ENCODE assay signal across 20 cellular contexts in the genomic region with DNA sequence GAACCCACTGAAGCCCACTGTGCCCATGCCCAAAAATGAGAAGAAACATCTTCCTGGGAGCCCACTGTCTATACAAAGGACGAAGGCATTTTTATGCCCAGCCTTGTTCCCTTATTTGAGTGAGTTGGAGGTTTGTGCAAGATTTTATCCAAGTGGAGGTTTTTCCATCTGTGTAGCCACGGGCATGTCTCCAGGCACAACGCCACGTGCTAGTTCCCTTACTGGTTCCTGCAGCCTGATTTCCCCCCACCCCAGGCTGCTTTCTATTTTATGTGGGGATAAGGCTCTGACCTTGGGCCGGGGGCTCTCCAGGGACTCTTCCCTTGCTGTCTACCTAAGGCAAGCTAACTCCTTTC. TPM values are rescaled to one million over a fixed set of nuclear protein-coding genes. Genes with fewer than 3 reads are reported as not detected.
DNase-seq lines count a peak whose midpoint lies in the region; ATAC-seq, FAIRE-seq and TF ChIP-seq lines count a peak whose summit lies in the region.
"Had no signal": no experiment of that assay in that cellular context is flagged by ENCODE, and none has a peak within 500 bp of the region (broad histone marks: within the 10 kb centered on the region; RNA-seq: fewer than 3 reads in every experiment).

No MANE protein-coding gene starts in this region.

- H3K27me3 Mint-ChIP-seq in HFFc6 (ENCODE audit: insufficient read depth): peaks cover 2% of the 10 kb centered on the region

- TF ChIP-seq POLR2A in K562 (conservative IDR thresholded peaks at IDR 0.05): no peak
- TF ChIP-seq POLR2A in suprapubic skin (IDR thresholded peaks at IDR 0.05): no peak

- intact Hi-C loops in K562 (cut with micrococcal nuclease): no loop called here
- intact Hi-C loops in left lung (cut with DNase I): no loop called here

- no peak for DNase-seq in HFFc6
- no peak for DNase-seq in K562 (ENCODE audit: extremely low read depth in 1 of 4, low spot score in 3 of 4)
- peak in 1 of 2 donors; percentile 46 for DNase-seq in left lung
- DNase-seq in suprapubic skin (ENCODE audit: low spot score in 2 of 2): no peak
- no peak for DNase-seq in effector CD8-positive, alpha-beta T cell (lab: John Stamatoyannopoulos, UW)
- no peak for DNase-seq in kidney tubule cell (ENCODE audit: low spot score)
- no peak for DNase-seq in stimulated activated naive CD4-positive, alpha-beta T cell (lab: John Stamatoyannopoulos, UW)
- DNase-seq: activated CD4-positive, alpha-beta T cell treated with anti-CD3 and anti-CD28 coated beads, Interleukin-2, amount 50 U/mL, for 48 hours; activated T-cell treated with anti-CD3 and anti-CD28 coated beads, Interleukin-2, amount 50 U/mL, for 48 hours; DND-41; KBM-7; NCI-H1092 treated with DMSO at 0.1 percent for 48 hours; retina had no signal

- CTCF ChIA-PET in K562 (lab: Yijun Ruan, JAX; ENCODE audit: low intra/inter-chr PET ratio): no interaction called here

- no peaks in the 10 kb centered on the region for H3K9me1 ChIP-seq in K562 (ENCODE audit: control insufficient read depth, insufficient read depth, low read length)

- H3K4me2 ChIP-seq in K562 (ENCODE audit: insufficient read depth, low read length): no peak overlapping the region
- H3K4me2 ChIP-seq: BLaER1, PC-9 had no signal

- H3K4me1 Mint-ChIP-seq in HFFc6 (ENCODE audit: low read depth): peaks cover 20% of the 10 kb centered on the region

- H3K9me3 Mint-ChIP-seq in HFFc6: peaks cover 4% of the 10 kb centered on the region; the same call in 1 of the 2 replicates

- H3K9me3 ChIP-seq in K562 (replicated peaks; ENCODE audit: control insufficient read depth, insufficient read depth, low read depth, low read length): no peaks in the 10 kb centered on the region
- H3K9me3 ChIP-seq in left lung: peaks cover 0 to 66% of the 10 kb centered on the region in 2 donors
- H3K9me3 ChIP-seq in suprapubic skin: peaks cover 16% of the 10 kb centered on the region
- H3K9me3 ChIP-seq: thyroid gland had no signal

- H2AFZ ChIP-seq in K562 (ENCODE audit: low read depth, low read length): peak overlapping the region; percentile 68
- H2AFZ ChIP-seq: PC-9 had no signal

- peaks cover 8 to 24% of the 10 kb centered on the region in 2 experiments; a peak in 4 of 5 replicates for H3K4me1 ChIP-seq in K562 (replicated peaks in 1 of 2; ENCODE audit: control insufficient read depth in 2 of 2, insufficient read depth in 2 of 2, low read length in 2 of 2)
- no peaks in the 10 kb centered on the region for H3K4me1 ChIP-seq in left lung
- peaks cover 4% of the 10 kb centered on the region for H3K4me1 ChIP-seq in suprapubic skin
- H3K4me1 ChIP-seq: BLaER1, thyroid gland had no signal

- H3K4me3 ChIP-seq in K562 (no peak overlapping the region), left lung (no peak overlapping the region), suprapubic skin (no peak overlapping the region)
- H3K4me3 ChIP-seq: BLaER1, lung, PC-9, thyroid gland had no signal

- TF ChIP-seq RAD21 in K562 (CRISPR knock-in tag; conservative IDR thresholded peaks at IDR 0.05 in 1 of 2, IDR thresholded peaks at IDR 0.05 in 1 of 2): no peak

- no peak for TF ChIP-seq EP300 in K562 (IDR thresholded peaks at IDR 0.05; ENCODE audit: low read length)
- TF ChIP-seq EP300 in suprapubic skin (IDR thresholded peaks at IDR 0.05): no peak

- H3K79me2 ChIP-seq in K562 (ENCODE audit: control insufficient read depth, insufficient read depth, low read length): no peaks in the 10 kb centered on the region

- H3K36me3 Mint-ChIP-seq in HFFc6 (ENCODE audit: low read depth): no peaks in the 10 kb centered on the region

- H3K9ac ChIP-seq in K562 (ENCODE audit: insufficient read depth in 1 of 2, low read depth in 2 of 2, low read length in 2 of 2): no peak overlapping the region
- H3K9ac ChIP-seq: BLaER1 had no signal

- POLR2A ChIA-PET in K562 (lab: Yijun Ruan, JAX): no interaction called here

- H3K27ac Mint-ChIP-seq in HFFc6: peak overlapping the region; percentile 90

- H4K20me1 ChIP-seq in K562 (replicated peaks; ENCODE audit: control insufficient read depth, insufficient read depth, low read length): no peaks in the 10 kb centered on the region
- H4K20me1 ChIP-seq: BLaER1 had no signal

- no peak for TF ChIP-seq CTCF in HFFc6 (IDR thresholded peaks at IDR 0.05)
- no peak for TF ChIP-seq CTCF in K562 (IDR thresholded peaks at IDR 0.05 in 2 of 3, conservative IDR thresholded peaks at IDR 0.05 in 1 of 3; ENCODE audit: insufficient read depth in 2 of 3, low read depth in 1 of 3, low read length in 3 of 3)
- no peak for TF ChIP-seq CTCF in left lung (IDR thresholded peaks at IDR 0.05)
- no peak for TF ChIP-seq CTCF in suprapubic skin (IDR thresholded peaks at IDR 0.05)

- H3K36me3 ChIP-seq in K562 (ENCODE audit: control insufficient read depth, insufficient read depth, low read length): no peaks in the 10 kb centered on the region
- H3K36me3 ChIP-seq in left lung: no peaks in the 10 kb centered on the region
- no peaks in the 10 kb centered on the region for H3K36me3 ChIP-seq in suprapubic skin
- H3K36me3 ChIP-seq: thyroid gland had no signal

- H3K27ac ChIP-seq in K562 (ENCODE audit: extremely low read depth, low read depth, low read length) (peak overlapping the region; percentile 65; the same call in 2 of the 3 replicates), left lung (peak overlapping the region; percentile 25 to 53), suprapubic skin (peak overlapping the region; percentile 38)
- H3K27ac ChIP-seq: BLaER1, PC-9, VCaP had no signal

- WGBS in K562 (ENCODE audit: insufficient coverage, low coverage, missing lambda C conversion rate): 31% methylated on average over 3 of the region's 5 CpGs
- 79% methylated on average over 5 of the region's 5 CpGs for WGBS in suprapubic skin

- in situ Hi-C loops in K562 (cut with MboI): no loop called here

- no TSS peak for BruUV-seq in K562 (replicated peaks; lab: Mats Ljungman, UMichigan)

- FAIRE-seq in K562 (lab: Jason Lieb, UNC): no peak
- FAIRE-seq: endometrium had no signal

- H3K4me3 Mint-ChIP-seq in HFFc6: peak overlapping the region; percentile 70

- peak; percentile 37; the same call in 2 of the 3 replicates for ATAC-seq in K562
- peak; percentile 54 for ATAC-seq in left lung
- ATAC-seq in GM19328 (IDR thresholded peaks at IDR 0.05; ENCODE audit: unreplicated experiment): no peak

- H3K27me3 ChIP-seq in K562 (ENCODE audit: control insufficient read depth in 2 of 2, insufficient read depth in 2 of 2, low read length in 2 of 2): no peaks in the 10 kb centered on the region
- no peaks in the 10 kb centered on the region for H3K27me3 ChIP-seq in left lung
- no peaks in the 10 kb centered on the region for H3K27me3 ChIP-seq in suprapubic skin
- H3K27me3 ChIP-seq: BLaER1, thyroid gland had no signal

RNA-seq across cellular contexts. Expression of a gene that starts 22.2 kb away (rescaled TPM):
- total RNA-seq in HFFc6 (2021; fragmentation: NEBNext Ultra II Directional; extraction: Animal tissue kit (Norgen Biotek cat#: 25700)): 100 to 1,000 TPM; 168 to 187 (median 174) TPM
- 25.7 and 39.5 TPM in 2 replicates for total RNA-seq in K562 (2011; cell fraction: chromatin; rRNA removed; ENCODE audit: low replicate concordance)
- total RNA-seq in K562 (2011; cell fraction: nucleolus; rRNA removed): 17.0 and 20.5 TPM in 2 replicates
- 29.1 and 53.2 TPM in 2 replicates for total RNA-seq in K562 (2011; cell fraction: nucleoplasm; rRNA removed)
- total RNA-seq in K562 (2014; rRNA removed) (68.7 and 78.9 TPM in 2 replicates), K562 (2014; rRNA removed; fragmentation: Illumina TruSeq; extraction: Trizol) (85.5 and 87.5 TPM in 2 replicates), K562 (2015; rRNA removed; fragmentation: Illumina TruSeq; extraction: Trizol) (86.1 and 98.0 TPM in 2 replicates), K562 (2021) (132 and 139 TPM in 2 replicates), left lung (100 to 1,000 TPM in 1 of 2 donors, 10 to 100 TPM in 1; 82.7 to 106 TPM), suprapubic skin (10 to 100 TPM; 20.6 to 35.0 (median 24.6) TPM)
- polyA plus RNA-seq in K562 (2011; rRNA removed) (105 and 124 TPM in 2 replicates), K562 (2014; fragmentation: Illumina TruSeq; extraction: Trizol) (46.5 and 49.6 TPM in 2 replicates), K562 (2014; fragmentation: Nextera tagmentation; extraction: Ambion mirVana) (10 to 100 TPM; 27.0 to 51.2 TPM), K562 (2014; rRNA removed) (92.3 and 98.7 TPM in 2 replicates)
- 110 and 120 TPM in 2 replicates for polyA plus RNA-seq in K562 (2011; cell fraction: cytosol; rRNA removed)
- polyA plus RNA-seq in K562 (2011; cell fraction: nucleus; rRNA removed): 47.8 and 53.9 TPM in 2 replicates
- 78.8 and 97.0 TPM in 2 replicates for polyA plus RNA-seq in K562 (2012)
- 41.9 and 67.5 TPM in 2 replicates for polyA minus RNA-seq in K562 (2011; rRNA and poly(A)+ RNA removed)
- polyA minus RNA-seq in K562 (2011; cell fraction: cytosol; rRNA and poly(A)+ RNA removed): 50.7 and 54.0 TPM in 2 replicates
- polyA minus RNA-seq in K562 (2011; cell fraction: nucleus; rRNA and poly(A)+ RNA removed): 5.0 and 14.0 TPM in 2 replicates

RNA-seq across cellular contexts. Expression of a gene that starts 23.7 kb away (rescaled TPM):
- 10 to 100 TPM; 24.8 to 28.4 (median 27.2) TPM for total RNA-seq in HFFc6 (2021; fragmentation: NEBNext Ultra II Directional; extraction: Animal tissue kit (Norgen Biotek cat#: 25700))
- total RNA-seq in K562 (2011; cell fraction: chromatin; rRNA removed; ENCODE audit: low replicate concordance): 107 and 110 TPM in 2 replicates
- 70.8 and 75.5 TPM in 2 replicates for total RNA-seq in K562 (2011; cell fraction: nucleolus; rRNA removed)
- 104 and 112 TPM in 2 replicates for total RNA-seq in K562 (2011; cell fraction: nucleoplasm; rRNA removed)
- 36.7 and 38.9 TPM in 2 replicates for total RNA-seq in K562 (2014; rRNA removed)
- 21.1 and 24.5 TPM in 2 replicates for total RNA-seq in K562 (2014; rRNA removed; fragmentation: Illumina TruSeq; extraction: Trizol)
- total RNA-seq in K562 (2015; rRNA removed; fragmentation: Illumina TruSeq; extraction: Trizol): 25.8 and 26.7 TPM in 2 replicates
- total RNA-seq in K562 (2021): 28.4 and 28.8 TPM in 2 replicates
- polyA plus RNA-seq in K562 (2011; rRNA removed): 24.7 and 28.7 TPM in 2 replicates
- polyA plus RNA-seq in K562 (2011; cell fraction: cytosol; rRNA removed): 17.9 and 18.9 TPM in 2 replicates
- 66.2 and 70.5 TPM in 2 replicates for polyA plus RNA-seq in K562 (2011; cell fraction: nucleus; rRNA removed)
- polyA plus RNA-seq in K562 (2012): 17.3 and 24.4 TPM in 2 replicates
- 26.0 and 28.2 TPM in 2 replicates for polyA plus RNA-seq in K562 (2014; fragmentation: Illumina TruSeq; extraction: Trizol)
- polyA plus RNA-seq in K562 (2014; fragmentation: Nextera tagmentation; extraction: Ambion mirVana): 1 to 10 TPM; 3.4 to 4.8 TPM
- polyA plus RNA-seq in K562 (2014; rRNA removed): 36.1 and 41.9 TPM in 2 replicates
- 25.6 and 29.4 TPM in 2 replicates for polyA minus RNA-seq in K562 (2011; rRNA and poly(A)+ RNA removed)
- polyA minus RNA-seq in K562 (2011; cell fraction: cytosol; rRNA and poly(A)+ RNA removed): 6.5 and 7.3 TPM in 2 replicates
- 46.0 and 59.9 TPM in 2 replicates for polyA minus RNA-seq in K562 (2011; cell fraction: nucleus; rRNA and poly(A)+ RNA removed)
- 10 to 100 TPM; 18.7 to 25.1 TPM for total RNA-seq in left lung
- 10 to 100 TPM; 40.5 to 66.1 (median 47.8) TPM for total RNA-seq in suprapubic skin

RNA-seq across cellular contexts. Expression of a gene that starts 46.1 kb away (rescaled TPM):
- 10 to 100 TPM; 20.7 to 25.6 (median 21.6) TPM for total RNA-seq in HFFc6 (2021; fragmentation: NEBNext Ultra II Directional; extraction: Animal tissue kit (Norgen Biotek cat#: 25700))
- total RNA-seq in K562 (2011; cell fraction: chromatin; rRNA removed; ENCODE audit: low replicate concordance): not detected in 2 replicates
- not detected in 2 replicates for total RNA-seq in K562 (2011; cell fraction: nucleolus; rRNA removed)
- not detected in 2 replicates for total RNA-seq in K562 (2011; cell fraction: nucleoplasm; rRNA removed)
- not detected in 2 replicates for total RNA-seq in K562 (2014; rRNA removed)
- not detected in 2 replicates for total RNA-seq in K562 (2014; rRNA removed; fragmentation: Illumina TruSeq; extraction: Trizol)
- total RNA-seq in K562 (2015; rRNA removed; fragmentation: Illumina TruSeq; extraction: Trizol): not detected in 2 replicates
- total RNA-seq in K562 (2021): not detected in 2 replicates
- not detected in 2 replicates for polyA plus RNA-seq in K562 (2011; rRNA removed)
- polyA plus RNA-seq in K562 (2011; cell fraction: cytosol; rRNA removed): not detected in 2 replicates
- not detected in 2 replicates for polyA plus RNA-seq in K562 (2011; cell fraction: nucleus; rRNA removed)
- 0.91 and 1.2 TPM in 2 replicates for polyA plus RNA-seq in K562 (2012)
- not detected in 2 replicates for polyA plus RNA-seq in K562 (2014; fragmentation: Illumina TruSeq; extraction: Trizol)
- under 1 TPM; 0.24 to 0.36 TPM for polyA plus RNA-seq in K562 (2014; fragmentation: Nextera tagmentation; extraction: Ambion mirVana)
- polyA plus RNA-seq in K562 (2014; rRNA removed): not detected in 2 replicates
- not detected in 2 replicates for polyA minus RNA-seq in K562 (2011; rRNA and poly(A)+ RNA removed)
- polyA minus RNA-seq in K562 (2011; cell fraction: cytosol; rRNA and poly(A)+ RNA removed): not detected in 2 replicates
- polyA minus RNA-seq in K562 (2011; cell fraction: nucleus; rRNA and poly(A)+ RNA removed): not detected in 2 replicates
- total RNA-seq in left lung: 10 to 100 TPM; 23.1 to 38.5 TPM
- total RNA-seq in suprapubic skin: 10 to 100 TPM; 25.0 to 45.7 (median 41.5) TPM

RNA-seq across cellular contexts. Expression of a gene that starts 59.1 kb away (rescaled TPM):
- total RNA-seq in HFFc6 (2021; fragmentation: NEBNext Ultra II Directional; extraction: Animal tissue kit (Norgen Biotek cat#: 25700)): 10 to 100 TPM; 26.6 to 41.2 (median 29.9) TPM
- total RNA-seq in K562 (2011; cell fraction: chromatin; rRNA removed; ENCODE audit: low replicate concordance): 7.5 and 14.8 TPM in 2 replicates
- 18.7 and 18.8 TPM in 2 replicates for total RNA-seq in K562 (2011; cell fraction: nucleolus; rRNA removed)
- total RNA-seq in K562 (2011; cell fraction: nucleoplasm; rRNA removed): 9.4 and 11.6 TPM in 2 replicates
- total RNA-seq in K562 (2014; rRNA removed) (12.9 and 17.2 TPM in 2 replicates), K562 (2014; rRNA removed; fragmentation: Illumina TruSeq; extraction: Trizol) (1.1 and 1.9 TPM in 2 replicates), K562 (2015; rRNA removed; fragmentation: Illumina TruSeq; extraction: Trizol) (6.1 and 6.5 TPM in 2 replicates), K562 (2021) (17.2 and 17.5 TPM in 2 replicates), left lung (10 to 100 TPM; 44.8 to 69.8 TPM), suprapubic skin (10 to 100 TPM; 53.4 to 84.7 (median 79.3) TPM)
- polyA plus RNA-seq in K562 (2011; rRNA removed) (5.3 and 5.6 TPM in 2 replicates), K562 (2014; fragmentation: Illumina TruSeq; extraction: Trizol) (3.3 and 8.6 TPM in 2 replicates), K562 (2014; fragmentation: Nextera tagmentation; extraction: Ambion mirVana) (under 1 TPM; 0.25 to 0.38 TPM), K562 (2014; rRNA removed) (12.7 and 17.7 TPM in 2 replicates)
- polyA plus RNA-seq in K562 (2011; cell fraction: cytosol; rRNA removed): 8.8 and 27.2 TPM in 2 replicates
- polyA plus RNA-seq in K562 (2011; cell fraction: nucleus; rRNA removed): 7.4 and 16.2 TPM in 2 replicates
- polyA plus RNA-seq in K562 (2012): 9.1 and 10.4 TPM in 2 replicates
- polyA minus RNA-seq in K562 (2011; rRNA and poly(A)+ RNA removed): 1.6 and 3.7 TPM in 2 replicates
- 5.3 and 6.8 TPM in 2 replicates for polyA minus RNA-seq in K562 (2011; cell fraction: cytosol; rRNA and poly(A)+ RNA removed)
- polyA minus RNA-seq in K562 (2011; cell fraction: nucleus; rRNA and poly(A)+ RNA removed): 3.9 and 4.6 TPM in 2 replicates

Comparison
In these comparisons a context has a peak if more than half of its experiments do, and no peak if none do; other contexts are left out.
1. RNA of a gene that starts 46.1 kb away (total RNA-seq): 25.0 to 45.7 TPM in suprapubic skin, 23.1 to 38.5 TPM in left lung and 20.7 to 25.6 TPM in HFFc6; not detected in K562; every median in the first group is over 10 times any median in the second.
2. Peak in every context shown above with its lines, with median percentiles within 50 percentile points of each other: H3K27ac ChIP-seq.